22 cellular contexts compared by ENCODE assay signal in genomic region chr22:19716041-19716828, GRCh38. TPM values are rescaled to one million over a fixed set of nuclear protein-coding genes. Genes with fewer than 3 reads are reported as not detected.
DNase-seq lines count a peak whose midpoint lies in the region; ATAC-seq and TF ChIP-seq lines count a peak whose summit lies in the region.
"Had no signal": no experiment of that assay in that cellular context is flagged by ENCODE, and none has a peak within 500 bp of the region (broad histone marks: within the 10 kb centered on the region; RNA-seq: fewer than 3 reads in every experiment).

No MANE protein-coding gene starts in this region.

- no peak overlapping the region for H4K8ac ChIP-seq in mesendoderm (ENCODE audit: low read depth, low read length)

- intact Hi-C loops in activated B cell treated with CpG ODN at 0.5 μM for 24 hours (cut with micrococcal nuclease) (loop anchor here (5.0 kb wide), 1 partner anchor 239 kb away; the partner anchor contains the start of genes CDC45 and UFD1), left colon (cut with DNase I, micrococcal nuclease) (loop anchor here in 1 of 2 donors (2.0 kb wide), 1 partner anchor 35 kb away; no protein-coding TSS in a partner anchor)

- peak; percentile 32 for DNase-seq in activated naive CD8-positive, alpha-beta T cell treated with anti-CD3 and anti-CD28 coated beads, Interleukin-2, amount 10 ng/mL, durations not matched to agents 7 days and 5 days
- DNase-seq in activated naive CD8-positive, alpha-beta T cell treated with anti-CD3 and anti-CD28 coated beads for 36 hours = no peak
- no peak for DNase-seq in activated B cell treated with CpG ODN at 0.5 μM for 24 hours
- no peak for DNase-seq in mesendoderm
- DNase-seq in progenitor cell of endocrine pancreas (ENCODE audit: low spot score, unreplicated experiment) = no peak
- no peak for DNase-seq in left colon
- DNase-seq in AML-193 (lab: John Stamatoyannopoulos, UW) = no peak
- DNase-seq in activated CD8-positive, alpha-beta T cell treated with anti-CD3 and anti-CD28 coated beads, Interleukin-2, amount 10 ng/mL, durations not matched to agents 7 days and 5 days = no peak
- DNase-seq: activated CD4-positive, alpha-beta T cell treated with anti-CD3 and anti-CD28 coated beads, Interleukin-2, amount 50 U/mL, for 1 hour; DMS 273 treated with DMSO at 0.1 percent for 48 hours; MV-4-11; NCI-H1694 treated with DMSO at 0.1 percent for 48 hours; NCI-H748 treated with DMSO at 0.1 percent for 48 hours; stimulated activated CD4-positive, alpha-beta T cell treated with anti-CD3 and anti-CD28 coated beads, Interleukin-1b, Interleukin-23, amount 100 ng/mL, for 48 hours; stimulated activated naive B cell treated with anti-CD40 and anti-IgM and Interleukin-4, amounts not matched to agents 10 μg/mL and 1 μg/mL and 100 μg/mL, for 72 hours; testis had no signal

- TF ChIP-seq CTCF in activated B cell treated with CpG ODN at 0.5 μM for 24 hours (IDR thresholded peaks at IDR 0.05) = no peak
- TF ChIP-seq CTCF in progenitor cell of endocrine pancreas (IDR thresholded peaks at IDR 0.05; ENCODE audit: unreplicated experiment) = no peak

- no CpG with 5 or more reads among the region's 11 CpGs for WGBS in mesendoderm (ENCODE audit: extremely low coverage, insufficient coverage, low lambda C conversion rate)

- H3K27ac ChIP-seq in mesendoderm (ENCODE audit: low read depth, low read length) = no peak overlapping the region
- H3K27ac ChIP-seq: KMS-11, pancreas, testis had no signal

- H3K4me1 ChIP-seq in mesendoderm (ENCODE audit: control insufficient read depth, low read depth, low read length) = peaks cover 2% of the 10 kb centered on the region

- no peak overlapping the region for H3K4ac ChIP-seq in mesendoderm (ENCODE audit: low read depth, low read length)

- H3K79me2 ChIP-seq in mesendoderm (ENCODE audit: control insufficient read depth, insufficient read depth, low read length) = no peaks in the 10 kb centered on the region

- H3K4me3 Mint-ChIP-seq in activated naive CD8-positive, alpha-beta T cell treated with anti-CD3 and anti-CD28 coated beads, Interleukin-2, amount 10 ng/mL, durations not matched to agents 7 days and 5 days = no peak overlapping the region
- no peak overlapping the region for H3K4me3 Mint-ChIP-seq in activated naive CD8-positive, alpha-beta T cell treated with anti-CD3 and anti-CD28 coated beads for 36 hours
- peak overlapping the region; percentile 15 for H3K4me3 Mint-ChIP-seq in activated B cell treated with CpG ODN at 0.5 μM for 24 hours
- peak overlapping the region; percentile 31 for H3K4me3 Mint-ChIP-seq in progenitor cell of endocrine pancreas (ENCODE audit: low read depth)
- H3K4me3 Mint-ChIP-seq in activated CD8-positive, alpha-beta T cell treated with anti-CD3 and anti-CD28 coated beads, Interleukin-2, amount 10 ng/mL, durations not matched to agents 7 days and 5 days = no peak overlapping the region

- H3K4me2 ChIP-seq in mesendoderm (ENCODE audit: low read length) = no peak overlapping the region

- H3K56ac ChIP-seq in mesendoderm (ENCODE audit: low read length) = peak overlapping the region; percentile 46

- H3K36me3 ChIP-seq in mesendoderm (ENCODE audit: control insufficient read depth, insufficient read depth, low read length) = no peaks in the 10 kb centered on the region
- H3K36me3 ChIP-seq: pancreas had no signal

- no peaks in the 10 kb centered on the region for H3K36me3 Mint-ChIP-seq in activated naive CD8-positive, alpha-beta T cell treated with anti-CD3 and anti-CD28 coated beads, Interleukin-2, amount 10 ng/mL, durations not matched to agents 7 days and 5 days
- no peaks in the 10 kb centered on the region for H3K36me3 Mint-ChIP-seq in activated naive CD8-positive, alpha-beta T cell treated with anti-CD3 and anti-CD28 coated beads for 36 hours
- H3K36me3 Mint-ChIP-seq in activated B cell treated with CpG ODN at 0.5 μM for 24 hours (ENCODE audit: low read depth) (no peaks in the 10 kb centered on the region), progenitor cell of endocrine pancreas (ENCODE audit: insufficient read depth) (peaks cover 9% of the 10 kb centered on the region)
- no peaks in the 10 kb centered on the region for H3K36me3 Mint-ChIP-seq in activated CD8-positive, alpha-beta T cell treated with anti-CD3 and anti-CD28 coated beads, Interleukin-2, amount 10 ng/mL, durations not matched to agents 7 days and 5 days (ENCODE audit: low read depth)

- H2BK5ac ChIP-seq in mesendoderm (ENCODE audit: low read length) = no peak overlapping the region

- H2BK15ac ChIP-seq in mesendoderm (replicated peaks; ENCODE audit: low read depth) = no peak overlapping the region

- no peaks in the 10 kb centered on the region for H3K9me3 Mint-ChIP-seq in activated naive CD8-positive, alpha-beta T cell treated with anti-CD3 and anti-CD28 coated beads, Interleukin-2, amount 10 ng/mL, durations not matched to agents 7 days and 5 days
- no peaks in the 10 kb centered on the region for H3K9me3 Mint-ChIP-seq in activated naive CD8-positive, alpha-beta T cell treated with anti-CD3 and anti-CD28 coated beads for 36 hours
- H3K9me3 Mint-ChIP-seq in activated B cell treated with CpG ODN at 0.5 μM for 24 hours (no peaks in the 10 kb centered on the region), progenitor cell of endocrine pancreas (ENCODE audit: low read depth) (no peaks in the 10 kb centered on the region)
- no peaks in the 10 kb centered on the region for H3K9me3 Mint-ChIP-seq in activated CD8-positive, alpha-beta T cell treated with anti-CD3 and anti-CD28 coated beads, Interleukin-2, amount 10 ng/mL, durations not matched to agents 7 days and 5 days (ENCODE audit: insufficient read depth)
- H3K9me3 Mint-ChIP-seq: stimulated activated naive B cell treated with anti-CD40 and anti-IgM and Interleukin-4, amounts not matched to agents 10 μg/mL and 1 μg/mL and 100 μg/mL, for 72 hours had no signal

- no peak overlapping the region for H4K5ac ChIP-seq in mesendoderm (ENCODE audit: low read length)

- H3K4me1 Mint-ChIP-seq in activated naive CD8-positive, alpha-beta T cell treated with anti-CD3 and anti-CD28 coated beads, Interleukin-2, amount 10 ng/mL, durations not matched to agents 7 days and 5 days = peaks cover 2% of the 10 kb centered on the region
- peaks cover 9% of the 10 kb centered on the region for H3K4me1 Mint-ChIP-seq in activated naive CD8-positive, alpha-beta T cell treated with anti-CD3 and anti-CD28 coated beads for 36 hours
- H3K4me1 Mint-ChIP-seq in activated B cell treated with CpG ODN at 0.5 μM for 24 hours = peaks cover 11% of the 10 kb centered on the region
- peaks cover 4% of the 10 kb centered on the region for H3K4me1 Mint-ChIP-seq in progenitor cell of endocrine pancreas (ENCODE audit: low read depth)
- H3K4me1 Mint-ChIP-seq in activated CD8-positive, alpha-beta T cell treated with anti-CD3 and anti-CD28 coated beads, Interleukin-2, amount 10 ng/mL, durations not matched to agents 7 days and 5 days (ENCODE audit: low read depth) = peaks cover 7% of the 10 kb centered on the region

- no peak overlapping the region for H3K9ac ChIP-seq in mesendoderm (ENCODE audit: low read length)
- H3K9ac ChIP-seq: KMS-11 had no signal

- POLR2A ChIA-PET in activated naive CD8-positive, alpha-beta T cell treated with anti-CD3 and anti-CD28 coated beads, Interleukin-2, amount 10 ng/mL, durations not matched to agents 7 days and 5 days (lab: Charles Lee) = interaction anchor here (0.6 kb wide), 1 partner anchor 573 kb away, joined by 4 read pairs; no protein-coding TSS in a partner anchor
- POLR2A ChIA-PET in activated B cell treated with CpG ODN at 0.5 μM for 24 hours (lab: Charles Lee) = no interaction called here
- POLR2A ChIA-PET in activated CD8-positive, alpha-beta T cell treated with anti-CD3 and anti-CD28 coated beads, Interleukin-2, amount 10 ng/mL, durations not matched to agents 7 days and 5 days (lab: Charles Lee) = interaction anchor here (0.6 kb wide), 1 partner anchor 185 kb away, joined by 3 read pairs; no protein-coding TSS in a partner anchor

- H3K23ac ChIP-seq in mesendoderm (ENCODE audit: low read length) = no peak overlapping the region

- H3K27me3 ChIP-seq in mesendoderm (ENCODE audit: insufficient read depth, low read length, poor library complexity) = peaks cover 15% of the 10 kb centered on the region
- H3K27me3 ChIP-seq: pancreas, testis had no signal

- CTCF ChIA-PET in activated B cell treated with CpG ODN at 0.5 μM for 24 hours (lab: Charles Lee) = no interaction called here
- CTCF ChIA-PET in activated CD8-positive, alpha-beta T cell treated with anti-CD3 and anti-CD28 coated beads, Interleukin-2, amount 10 ng/mL, durations not matched to agents 7 days and 5 days (lab: Charles Lee) = no interaction called here

- ATAC-seq in activated naive CD8-positive, alpha-beta T cell treated with anti-CD3 and anti-CD28 coated beads, Interleukin-2, amount 10 ng/mL, durations not matched to agents 7 days and 5 days (ENCODE audit: low read depth) = no peak
- ATAC-seq in activated B cell treated with CpG ODN at 0.5 μM for 24 hours (ENCODE audit: low read depth) (no peak), left colon (no peak)
- no peak for ATAC-seq in activated CD8-positive, alpha-beta T cell treated with anti-CD3 and anti-CD28 coated beads, Interleukin-2, amount 10 ng/mL, durations not matched to agents 7 days and 5 days
- ATAC-seq: GM12878; left lobe of liver; pancreas; stimulated activated naive B cell treated with anti-CD40 and anti-IgM and Interleukin-4, amounts not matched to agents 10 μg/mL and 1 μg/mL and 100 μg/mL, for 72 hours had no signal

- no peak overlapping the region for H3K18ac ChIP-seq in mesendoderm (ENCODE audit: low read length)

- H3K79me1 ChIP-seq in mesendoderm (ENCODE audit: low read length) = no peaks in the 10 kb centered on the region

- no peak overlapping the region for H3K27ac Mint-ChIP-seq in activated naive CD8-positive, alpha-beta T cell treated with anti-CD3 and anti-CD28 coated beads, Interleukin-2, amount 10 ng/mL, durations not matched to agents 7 days and 5 days
- no peak overlapping the region for H3K27ac Mint-ChIP-seq in activated naive CD8-positive, alpha-beta T cell treated with anti-CD3 and anti-CD28 coated beads for 36 hours
- H3K27ac Mint-ChIP-seq in activated B cell treated with CpG ODN at 0.5 μM for 24 hours = no peak overlapping the region
- no peak overlapping the region for H3K27ac Mint-ChIP-seq in progenitor cell of endocrine pancreas
- H3K27ac Mint-ChIP-seq in activated CD8-positive, alpha-beta T cell treated with anti-CD3 and anti-CD28 coated beads, Interleukin-2, amount 10 ng/mL, durations not matched to agents 7 days and 5 days = no peak overlapping the region
- H3K27ac Mint-ChIP-seq: stimulated activated naive B cell treated with anti-CD40 and anti-IgM and Interleukin-4, amounts not matched to agents 10 μg/mL and 1 μg/mL and 100 μg/mL, for 72 hours had no signal

- H2AK5ac ChIP-seq in mesendoderm (ENCODE audit: low read length) = no peak overlapping the region

- no peak overlapping the region for H2BK120ac ChIP-seq in mesendoderm (ENCODE audit: low read depth, low read length)

- H3K27me3 Mint-ChIP-seq in activated naive CD8-positive, alpha-beta T cell treated with anti-CD3 and anti-CD28 coated beads, Interleukin-2, amount 10 ng/mL, durations not matched to agents 7 days and 5 days = peaks cover 44% of the 10 kb centered on the region
- peaks cover 35% of the 10 kb centered on the region for H3K27me3 Mint-ChIP-seq in activated naive CD8-positive, alpha-beta T cell treated with anti-CD3 and anti-CD28 coated beads for 36 hours
- H3K27me3 Mint-ChIP-seq in activated B cell treated with CpG ODN at 0.5 μM for 24 hours (peaks cover 38% of the 10 kb centered on the region), progenitor cell of endocrine pancreas (peaks cover 45% of the 10 kb centered on the region)
- H3K27me3 Mint-ChIP-seq in activated CD8-positive, alpha-beta T cell treated with anti-CD3 and anti-CD28 coated beads, Interleukin-2, amount 10 ng/mL, durations not matched to agents 7 days and 5 days (ENCODE audit: low read depth) = peaks cover 37% of the 10 kb centered on the region

- H3K4me3 ChIP-seq in mesendoderm (ENCODE audit: low read length) = no peak overlapping the region
- H3K4me3 ChIP-seq: GM12878, pancreas, testis had no signal

RNA-seq across cellular contexts. Expression of gene SEPTIN5, which starts 1.9 kb away (rescaled TPM):
- total RNA-seq in activated naive CD8-positive, alpha-beta T cell treated with anti-CD3 and anti-CD28 coated beads, Interleukin-2, amount 10 ng/mL, durations not matched to agents 7 days and 5 days = not detected
- total RNA-seq in activated naive CD8-positive, alpha-beta T cell treated with anti-CD3 and anti-CD28 coated beads for 36 hours = 1 to 10 TPM; 1.1 to 1.3 TPM
- not detected in 2 replicates for total RNA-seq in activated B cell treated with CpG ODN at 0.5 μM for 24 hours
- 6.2 TPM for polyA plus RNA-seq in mesendoderm (2013, experiment 1 of 2)
- 5.7 TPM for polyA plus RNA-seq in mesendoderm (2013, experiment 2 of 2)
- 32.0 and 34.5 TPM in 2 replicates for total RNA-seq in progenitor cell of endocrine pancreas
- 1 to 10 TPM; 4.4 to 4.6 TPM for total RNA-seq in left colon
- under 1 TPM in 1 of 2 experiments, not detected in 1; 0.53 TPM for total RNA-seq in activated CD8-positive, alpha-beta T cell treated with anti-CD3 and anti-CD28 coated beads, Interleukin-2, amount 10 ng/mL, durations not matched to agents 7 days and 5 days

RNA-seq across cellular contexts. Expression of gene GP1BB, which starts 7.1 kb away (rescaled TPM):
- not detected for total RNA-seq in activated naive CD8-positive, alpha-beta T cell treated with anti-CD3 and anti-CD28 coated beads, Interleukin-2, amount 10 ng/mL, durations not matched to agents 7 days and 5 days
- total RNA-seq in activated naive CD8-positive, alpha-beta T cell treated with anti-CD3 and anti-CD28 coated beads for 36 hours = not detected
- total RNA-seq in activated B cell treated with CpG ODN at 0.5 μM for 24 hours (not detected in 2 replicates), progenitor cell of endocrine pancreas (5.8 and 7.7 TPM in 2 replicates), left colon (under 1 TPM in 1 of 2 donors, not detected in 1; 0.40 TPM)
- polyA plus RNA-seq in mesendoderm (2013, experiment 1 of 2) = 0.52 TPM
- 0.45 TPM for polyA plus RNA-seq in mesendoderm (2013, experiment 2 of 2)
- not detected for total RNA-seq in activated CD8-positive, alpha-beta T cell treated with anti-CD3 and anti-CD28 coated beads, Interleukin-2, amount 10 ng/mL, durations not matched to agents 7 days and 5 days

RNA-seq across cellular contexts. Expression of gene TBX1, which starts 44.3 kb away (rescaled TPM):
- under 1 TPM; 0.37 to 0.47 TPM for total RNA-seq in activated naive CD8-positive, alpha-beta T cell treated with anti-CD3 and anti-CD28 coated beads, Interleukin-2, amount 10 ng/mL, durations not matched to agents 7 days and 5 days
- not detected for total RNA-seq in activated naive CD8-positive, alpha-beta T cell treated with anti-CD3 and anti-CD28 coated beads for 36 hours
- not detected in 2 replicates for total RNA-seq in activated B cell treated with CpG ODN at 0.5 μM for 24 hours
- 0.03 TPM for polyA plus RNA-seq in mesendoderm (2013, experiment 1 of 2)
- polyA plus RNA-seq in mesendoderm (2013, experiment 2 of 2) = 0.10 TPM
- 4.2 and 5.9 TPM in 2 replicates for total RNA-seq in progenitor cell of endocrine pancreas
- 1 to 10 TPM; 1.6 to 1.9 TPM for total RNA-seq in left colon
- total RNA-seq in activated CD8-positive, alpha-beta T cell treated with anti-CD3 and anti-CD28 coated beads, Interleukin-2, amount 10 ng/mL, durations not matched to agents 7 days and 5 days = 1 to 10 TPM; 1.2 to 1.5 TPM
- total RNA-seq: GM12878, mononuclear cell had no signal
- polyA plus RNA-seq: CD14-positive monocyte, GM12878 had no signal

Comparison
In these comparisons a context has a peak if more than half of its experiments do, and no peak if none do; other contexts are left out.
1. H3K4me3 Mint-ChIP-seq: peak in activated B cell treated with CpG ODN at 0.5 μM for 24 hours (single experiment) and progenitor cell of endocrine pancreas (single experiment); none in activated naive CD8-positive, alpha-beta T cell treated with anti-CD3 and anti-CD28 coated beads, Interleukin-2, amount 10 ng/mL, durations not matched to agents 7 days and 5 days (single experiment), activated naive CD8-positive, alpha-beta T cell treated with anti-CD3 and anti-CD28 coated beads for 36 hours (single experiment) and activated CD8-positive, alpha-beta T cell treated with anti-CD3 and anti-CD28 coated beads, Interleukin-2, amount 10 ng/mL, durations not matched to agents 7 days and 5 days (single experiment).